In genomic region chr16:19994771-19995170, GRCh38 we compare ENCODE assay signal across 22 cellular contexts.
"Had no signal": no experiment of that assay in that cellular context is flagged by ENCODE, and none has a peak within 500 bp of the region (broad histone marks: within the 10 kb centered on the region; RNA-seq: fewer than 3 reads in every experiment).

No MANE protein-coding gene starts in this region.

- H3K4me3 ChIP-seq: ascending aorta, tibial nerve had no signal

- DNase-seq: activated CD4-positive, alpha-beta T cell treated with anti-CD3 and anti-CD28 coated beads for 48 hours; activated CD4-positive, alpha-beta T cell treated with anti-CD3 and anti-CD28 coated beads, Interleukin-2, amount 50 U/mL, for 48 hours; activated CD8-positive, alpha-beta memory T cell treated with anti-CD3 and anti-CD28 coated beads, Interleukin-2, amount 50 U/mL, for 4 hours; activated gamma-delta T cell; activated naive CD4-positive, alpha-beta T cell treated with anti-CD3 and anti-CD28 coated beads, Interleukin-2, amount 10 ng/mL, durations not matched to agents 7 days and 5 days; activated naive CD8-positive, alpha-beta T cell treated with anti-CD3 and anti-CD28 coated beads, Interleukin-2, amount 10 ng/mL, durations not matched to agents 7 days and 5 days; activated T-cell treated with anti-CD3 and anti-CD28 coated beads, Interleukin-2, amount 50 U/mL, for 24 hours; endodermal cell; foreskin fibroblast; head of caudate nucleus; hypothalamus; immature natural killer cell; midbrain; natural killer cell; stimulated activated CD4-positive, alpha-beta T cell treated with anti-CD3 and anti-CD28 coated beads, Interleukin-15, amount 100 ng/mL, for 24 hours; stimulated activated CD4-positive, alpha-beta T cell treated with anti-CD3 and anti-CD28 coated beads, Interleukin-2, amount 100 ng/mL, for 24 hours; stimulated activated naive B cell treated with anti-CD40 and anti-IgM and Interleukin-4, amounts not matched to agents 10 μg/mL and 1 μg/mL and 100 μg/mL, for 72 hours; T-helper 2 cell had no signal

- H3K4me1 ChIP-seq: ascending aorta, tibial nerve had no signal

- H3K27me3 ChIP-seq: ascending aorta, tibial nerve had no signal

- H3K27ac ChIP-seq: ascending aorta, tibial nerve had no signal

- ATAC-seq: esophagus mucosa; natural killer cell; right cardiac atrium; stimulated activated naive B cell treated with anti-CD40 and anti-IgM and Interleukin-4, amounts not matched to agents 10 μg/mL and 1 μg/mL and 100 μg/mL, for 72 hours had no signal

- H3K36me3 ChIP-seq: ascending aorta, tibial nerve had no signal

- H3K9me3 ChIP-seq: ascending aorta, tibial nerve had no signal
